Comparison of ENCODE assay signal across 1 cellular context in the genomic region with DNA sequence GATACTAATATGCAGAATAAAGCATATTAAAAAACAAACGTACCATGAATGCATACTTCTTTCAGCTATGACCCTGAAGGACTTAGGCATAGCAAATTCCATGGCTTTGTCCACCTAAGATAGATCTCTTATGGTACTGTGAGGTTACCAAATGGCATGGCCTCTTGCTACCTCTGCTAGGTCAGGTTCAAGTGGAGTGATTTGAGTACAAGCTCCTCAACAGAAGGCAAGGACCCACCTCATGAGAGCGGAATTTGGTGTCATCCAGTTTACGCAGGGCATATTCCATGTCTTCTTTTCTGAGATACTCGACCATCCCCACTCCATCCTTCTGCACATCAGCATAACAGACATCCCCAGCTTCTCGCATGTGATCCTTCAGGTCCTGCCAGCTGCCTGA.
TF ChIP-seq lines count a peak whose summit lies in the region.

No MANE protein-coding gene starts in this region.

TF ChIP-seq in H1, 55 proteins besides CTCF, POLR2A, EP300 and RAD21:
- TF ChIP-seq JUN (IDR thresholded peaks at IDR 0.05; ENCODE audit: low read depth, low read length) (no peak), POLR2AphosphoS5 (IDR thresholded peaks at IDR 0.05; ENCODE audit: low read depth, low read length) (peak; percentile 48; the same call in 1 of the 2 replicates)
